ENCODE assay signal across 8 cellular contexts in genomic region chr19:55301459-55302331, GRCh38. TPM values are rescaled to one million over a fixed set of nuclear protein-coding genes. Genes with fewer than 3 reads are reported as not detected.
DNase-seq lines count a peak whose midpoint lies in the region; ATAC-seq and TF ChIP-seq lines count a peak whose summit lies in the region.

No MANE protein-coding gene starts in this region.

- H3K4me2 ChIP-seq in OCI-LY3 (ENCODE audit: low read length), result peak overlapping the region; percentile 86

- peak overlapping the region; percentile 41 for H3K4me3 ChIP-seq in AG04450 (ENCODE audit: low read depth, low read length)
- H3K4me3 ChIP-seq in OCI-LY3 (ENCODE audit: low read length), result peak overlapping the region; percentile 85

- H3K9me3 Mint-ChIP-seq in naive B cell, result no peaks in the 10 kb centered on the region
- no peaks in the 10 kb centered on the region for H3K9me3 Mint-ChIP-seq in stimulated activated effector memory CD8-positive, alpha-beta T cell treated with anti-CD3 and anti-CD28 coated beads, Interleukin-12 subunit alpha, Interleukin-12 subunit beta, amount 100 ng/mL, for 72 hours

- H3K27me3 ChIP-seq in AG04450 (ENCODE audit: control insufficient read depth, insufficient read depth, low read length) (no peaks in the 10 kb centered on the region), OCI-LY3 (ENCODE audit: low read depth, low read length) (peaks cover 6% of the 10 kb centered on the region; the same call in 1 of the 2 replicates)

- H3K9ac ChIP-seq in OCI-LY3 (ENCODE audit: low read length), result peak overlapping the region; percentile 70

- H2AFZ ChIP-seq in OCI-LY3 (ENCODE audit: low read depth, low read length), result peak overlapping the region; percentile 99

- TF ChIP-seq CTCF in AG04450 (IDR thresholded peaks at IDR 0.05; ENCODE audit: low read depth, low read length) (peak; percentile 78), OCI-LY3 (IDR thresholded peaks at IDR 0.05; ENCODE audit: low read depth, low read length) (peak; percentile 94)

- ATAC-seq in GM18907 (IDR thresholded peaks at IDR 0.05; ENCODE audit: unreplicated experiment) (peak; percentile 70), naive B cell (ENCODE audit: low read depth in 2 of 2) (peak; percentile 91 to 92)
- peak; percentile 85 for ATAC-seq in stimulated activated effector memory CD8-positive, alpha-beta T cell treated with anti-CD3 and anti-CD28 coated beads, Interleukin-12 subunit alpha, Interleukin-12 subunit beta, amount 100 ng/mL, for 72 hours

- H3K27ac ChIP-seq in AG04450 (ENCODE audit: low read depth, low read length) (no peak overlapping the region), OCI-LY3 (ENCODE audit: low read length) (peak overlapping the region; percentile 20; the same call in 1 of the 2 replicates)

- peak overlapping the region; percentile 69 to 95 (median 87) for H3K27ac Mint-ChIP-seq in naive B cell
- H3K27ac Mint-ChIP-seq in stimulated activated effector memory CD8-positive, alpha-beta T cell treated with anti-CD3 and anti-CD28 coated beads, Interleukin-12 subunit alpha, Interleukin-12 subunit beta, amount 100 ng/mL, for 72 hours, result peak overlapping the region; percentile 93

- H3K36me3 ChIP-seq in OCI-LY3 (replicated peaks; ENCODE audit: low read depth, low read length), result no peaks in the 10 kb centered on the region

- POLR2A ChIA-PET in AG04450 (lab: Yijun Ruan, JAX), result interaction anchor here (0.6 kb wide), 2 partner anchors 44 to 91 kb away, joined by 7 to 8 read pairs; no protein-coding TSS in a partner anchor

- H3K36me3 Mint-ChIP-seq in naive B cell, result no peaks in the 10 kb centered on the region
- H3K36me3 Mint-ChIP-seq in stimulated activated effector memory CD8-positive, alpha-beta T cell treated with anti-CD3 and anti-CD28 coated beads, Interleukin-12 subunit alpha, Interleukin-12 subunit beta, amount 100 ng/mL, for 72 hours, result peaks cover 8% of the 10 kb centered on the region

- DNase-seq in AG04450 (ENCODE audit: low read depth, low spot score) (peak; percentile 24), HS-27A (ENCODE audit: low read depth) (peak; percentile 53), activated T-cell treated with anti-CD3 and anti-CD28 coated beads for 4 hours (peak; percentile 95), erythroblast (lab: John Stamatoyannopoulos, UW) (peak; percentile 84 to 92), naive B cell (peak; percentile 91)
- DNase-seq in stimulated activated effector memory CD8-positive, alpha-beta T cell treated with anti-CD3 and anti-CD28 coated beads, Interleukin-12 subunit alpha, Interleukin-12 subunit beta, amount 100 ng/mL, for 72 hours (ENCODE audit: low spot score in 2 of 2), result peak; percentile 99 to 100

- H3K4me3 Mint-ChIP-seq in naive B cell, result peak overlapping the region; percentile 64 to 93 (median 87)
- peak overlapping the region; percentile 76 for H3K4me3 Mint-ChIP-seq in stimulated activated effector memory CD8-positive, alpha-beta T cell treated with anti-CD3 and anti-CD28 coated beads, Interleukin-12 subunit alpha, Interleukin-12 subunit beta, amount 100 ng/mL, for 72 hours

- no peaks in the 10 kb centered on the region for H4K20me1 ChIP-seq in OCI-LY3 (ENCODE audit: insufficient read depth, low read length)

- H3K27me3 Mint-ChIP-seq in naive B cell, result peaks cover 0 to 5% (median 0%) of the 10 kb centered on the region in 3 donors

- peaks cover 10 to 18% (median 15%) of the 10 kb centered on the region in 3 donors for H3K4me1 Mint-ChIP-seq in naive B cell
- peaks cover 17% of the 10 kb centered on the region for H3K4me1 Mint-ChIP-seq in stimulated activated effector memory CD8-positive, alpha-beta T cell treated with anti-CD3 and anti-CD28 coated beads, Interleukin-12 subunit alpha, Interleukin-12 subunit beta, amount 100 ng/mL, for 72 hours

- CTCF ChIA-PET in AG04450 (lab: Charles Lee), result interaction anchor here (0.6 to 3.7 kb wide), 22 partner anchors 9 to 331 kb away, joined by 3 to 41 read pairs (median 4); partner anchors contain the start of genes KMT5C and TMEM238

- H3K4me1 ChIP-seq in OCI-LY3 (ENCODE audit: low read length), result peaks cover 10% of the 10 kb centered on the region; the same call in 1 of the 2 replicates

- H3K9me3 ChIP-seq in AG04450 (ENCODE audit: control insufficient read depth, insufficient read depth, low read length) (no peaks in the 10 kb centered on the region), OCI-LY3 (ENCODE audit: insufficient read depth, low read length) (no peaks in the 10 kb centered on the region)

- no peaks in the 10 kb centered on the region for H3K79me2 ChIP-seq in OCI-LY3 (ENCODE audit: low read length)

- no peak for TF ChIP-seq POLR2A in erythroblast (IDR thresholded peaks at IDR 0.05; ENCODE audit: low read length)

RNA-seq across cellular contexts. Expression of gene BRSK1, which starts 17.9 kb away (rescaled TPM):
- polyA plus RNA-seq in AG04450 (2011; rRNA removed) (9.5 and 11.2 TPM in 2 replicates), naive B cell (ENCODE audit: low read depth in 6 of 6) (not detected)
- 6.7 and 11.6 TPM in 2 replicates for polyA minus RNA-seq in AG04450 (2011; rRNA and poly(A)+ RNA removed)

RNA-seq across cellular contexts. Expression of gene HSPBP1, which starts 21.8 kb away (rescaled TPM):
- polyA plus RNA-seq in AG04450 (2011; rRNA removed) (18.5 and 27.4 TPM in 2 replicates), naive B cell (ENCODE audit: low read depth in 6 of 6) (10 to 100 TPM; 22.6 to 40.0 (median 32.6) TPM)
- 11.1 and 11.6 TPM in 2 replicates for polyA minus RNA-seq in AG04450 (2011; rRNA and poly(A)+ RNA removed)

RNA-seq across cellular contexts. Expression of gene TMEM150B, which starts 23.4 kb away (rescaled TPM):
- polyA plus RNA-seq in AG04450 (2011; rRNA removed) (not detected in 2 replicates), naive B cell (ENCODE audit: low read depth in 6 of 6) (not detected)
- not detected in 2 replicates for polyA minus RNA-seq in AG04450 (2011; rRNA and poly(A)+ RNA removed)

RNA-seq across cellular contexts. Expression of gene KMT5C, which starts 38.0 kb away (rescaled TPM):
- polyA plus RNA-seq in AG04450 (2011; rRNA removed), result 2.6 and 3.7 TPM in 2 replicates
- polyA minus RNA-seq in AG04450 (2011; rRNA and poly(A)+ RNA removed), result 4.4 and 6.5 TPM in 2 replicates
- 1 to 10 TPM in 4 of 6 donors, under 1 TPM in 1, not detected in 1; 0.83 to 2.4 (median 1.3) TPM for polyA plus RNA-seq in naive B cell (ENCODE audit: low read depth in 6 of 6)

RNA-seq across cellular contexts. Expression of gene PPP6R1, which starts 42.9 kb away (rescaled TPM):
- polyA plus RNA-seq in AG04450 (2011; rRNA removed), result 24.5 and 30.1 TPM in 2 replicates
- polyA minus RNA-seq in AG04450 (2011; rRNA and poly(A)+ RNA removed), result 43.4 and 48.2 TPM in 2 replicates
- polyA plus RNA-seq in naive B cell (ENCODE audit: low read depth in 6 of 6), result 10 to 100 TPM; 21.4 to 81.1 (median 41.1) TPM

Comparison
In these comparisons a context has a peak if more than half of its experiments do, and no peak if none do; other contexts are left out.
1. DNase-seq: peak in every context shown above with its lines; median percentile 100 in stimulated activated effector memory CD8-positive, alpha-beta T cell treated with anti-CD3 and anti-CD28 coated beads, Interleukin-12 subunit alpha, Interleukin-12 subunit beta, amount 100 ng/mL, for 72 hours; 95 in activated T-cell treated with anti-CD3 and anti-CD28 coated beads for 4 hours; 91 in naive B cell; 88 in erythroblast; 53 in HS-27A; 24 in AG04450.